Comparison of ENCODE assay signal across 14 cellular contexts in the genomic region with DNA sequence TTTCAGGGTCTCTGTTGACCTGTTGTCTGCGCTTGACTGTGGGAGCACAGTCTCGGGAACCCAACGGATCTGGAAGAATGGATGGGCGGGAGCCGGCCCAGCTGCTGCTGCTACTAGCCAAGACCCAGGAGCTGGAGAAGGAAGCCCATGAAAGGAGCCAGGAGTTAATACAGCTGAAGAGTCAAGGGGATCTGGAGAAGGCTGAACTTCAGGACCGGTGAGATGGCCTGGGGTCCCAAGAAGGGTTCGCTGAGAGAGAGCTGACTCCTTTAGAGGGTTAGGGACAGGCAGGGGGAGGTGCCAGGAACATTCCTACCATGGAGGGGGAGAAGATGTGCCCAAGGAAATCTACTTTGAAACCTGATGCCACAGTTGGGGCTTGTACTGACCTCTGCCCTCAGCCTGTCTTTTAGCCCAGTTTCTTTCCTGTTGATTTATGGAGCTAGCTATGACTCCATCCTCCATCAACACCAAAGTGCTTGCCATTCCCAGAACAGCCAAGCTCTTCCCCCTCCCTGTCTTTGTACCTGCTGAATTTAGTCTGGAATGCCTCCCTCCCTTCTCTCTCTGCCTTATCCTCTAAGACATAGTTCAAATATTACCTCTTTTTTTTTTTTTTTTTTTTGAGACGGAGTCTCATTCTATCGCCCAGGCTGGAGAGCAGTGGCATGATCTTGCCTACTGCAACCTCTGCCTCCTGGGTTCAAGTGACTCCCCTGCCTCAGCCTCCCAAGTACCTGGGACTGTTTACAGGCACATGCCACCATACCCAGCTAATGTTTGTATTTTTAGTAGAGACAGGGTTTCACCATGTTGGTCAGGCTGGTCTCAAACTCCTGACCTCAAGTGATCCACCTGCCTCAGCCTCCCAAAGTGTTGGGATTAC. TPM values are rescaled to one million over a fixed set of nuclear protein-coding genes. Genes with fewer than 3 reads are reported as not detected.
A peak's percentile ranks its signal among the peaks of the same experiment; 100 is the strongest.
DNase-seq lines count a peak whose midpoint lies in the region; ATAC-seq and TF ChIP-seq lines count a peak whose summit lies in the region.
"Had no signal": no experiment of that assay in that cellular context is flagged by ENCODE, and none has a peak within 500 bp of the region (broad histone marks: within the 10 kb centered on the region; RNA-seq: fewer than 3 reads in every experiment).

No MANE protein-coding gene starts in this region.

- peak overlapping the region; percentile 55 for H3K27ac Mint-ChIP-seq in mesothelial cell of epicardium
- H3K27ac Mint-ChIP-seq: activated naive CD4-positive, alpha-beta T cell treated with anti-CD3 and anti-CD28 coated beads, Interleukin-2, amount 10 ng/mL, durations not matched to agents 7 days and 5 days had no signal

- H3K9me3 ChIP-seq in AG04450 (ENCODE audit: control insufficient read depth, insufficient read depth, low read length) (no peaks in the 10 kb centered on the region), transverse colon (no peaks in the 10 kb centered on the region), upper lobe of right lung (no peaks in the 10 kb centered on the region)
- H3K9me3 ChIP-seq: HAP-1 had no signal

- H3K9me3 Mint-ChIP-seq in mesothelial cell of epicardium: no peaks in the 10 kb centered on the region
- H3K9me3 Mint-ChIP-seq: activated naive CD4-positive, alpha-beta T cell treated with anti-CD3 and anti-CD28 coated beads, Interleukin-2, amount 10 ng/mL, durations not matched to agents 7 days and 5 days had no signal

- peaks cover 21% of the 10 kb centered on the region for H3K36me3 Mint-ChIP-seq in mesothelial cell of epicardium

- no peak for DNase-seq in AG04450 (ENCODE audit: low read depth, low spot score)
- DNase-seq in HT-29 (ENCODE audit: low spot score): peak; percentile 78
- DNase-seq in ecto neural progenitor cell (ENCODE audit: low spot score): peak; percentile 56
- no peak for DNase-seq in mesothelial cell of epicardium (ENCODE audit: low spot score in 2 of 2, unreplicated experiment in 2 of 2)
- DNase-seq in transverse colon: no peak
- DNase-seq in NCI-H526 (lab: John Stamatoyannopoulos, UW): no peak
- no peak for DNase-seq in upper lobe of right lung
- no peak for DNase-seq in dedifferentiated amniotic fluid mesenchymal stem cell (ENCODE audit: extremely low spot score)
- DNase-seq: activated naive CD4-positive, alpha-beta T cell treated with anti-CD3 and anti-CD28 coated beads, Interleukin-2, amount 10 ng/mL, durations not matched to agents 7 days and 5 days; Calu3; foreskin keratinocyte; NCI-H82 had no signal

- H3K27me3 ChIP-seq in AG04450 (ENCODE audit: control insufficient read depth, insufficient read depth, low read length) (no peaks in the 10 kb centered on the region), transverse colon (no peaks in the 10 kb centered on the region), upper lobe of right lung (no peaks in the 10 kb centered on the region)
- H3K27me3 ChIP-seq: foreskin keratinocyte had no signal

- no peaks in the 10 kb centered on the region for H3K27me3 Mint-ChIP-seq in mesothelial cell of epicardium (ENCODE audit: low read depth)
- H3K27me3 Mint-ChIP-seq: activated naive CD4-positive, alpha-beta T cell treated with anti-CD3 and anti-CD28 coated beads, Interleukin-2, amount 10 ng/mL, durations not matched to agents 7 days and 5 days had no signal

- H3K4me1 Mint-ChIP-seq in mesothelial cell of epicardium: peaks cover 12% of the 10 kb centered on the region
- H3K4me1 Mint-ChIP-seq: activated naive CD4-positive, alpha-beta T cell treated with anti-CD3 and anti-CD28 coated beads, Interleukin-2, amount 10 ng/mL, durations not matched to agents 7 days and 5 days had no signal

- TF ChIP-seq CTCF in AG04450 (IDR thresholded peaks at IDR 0.05; ENCODE audit: low read depth, low read length) (no peak), mesothelial cell of epicardium (IDR thresholded peaks at IDR 0.05; ENCODE audit: unreplicated experiment) (no peak), transverse colon (IDR thresholded peaks at IDR 0.05) (no peak), upper lobe of right lung (IDR thresholded peaks at IDR 0.05) (no peak)

- intact Hi-C loops in transverse colon (cut with DNase I; ENCODE audit: low total_unique reads): no loop called here
- intact Hi-C loops in upper lobe of right lung (cut with DNase I): no loop called here

- TF ChIP-seq POLR2A in transverse colon (IDR thresholded peaks at IDR 0.05): no peak

- H3K36me3 ChIP-seq in transverse colon (peaks cover 0 to 26% (median 3%) of the 10 kb centered on the region in 4 donors), upper lobe of right lung (peaks cover 51% of the 10 kb centered on the region)

- peak overlapping the region; percentile 31 for H3K27ac ChIP-seq in AG04450 (ENCODE audit: low read depth, low read length)
- H3K27ac ChIP-seq in transverse colon: peak overlapping the region in 1 of 4 donors; percentile 8
- H3K27ac ChIP-seq in upper lobe of right lung: no peak overlapping the region
- H3K27ac ChIP-seq: foreskin keratinocyte had no signal

- WGBS in transverse colon (ENCODE audit: low coverage in 1 of 2), 2 donors: 77 to 89% methylated on average over 7 to 9 of the region's 9 CpGs

- POLR2A ChIA-PET in AG04450 (lab: Yijun Ruan, JAX): interaction anchor here (0.7 to 1.9 kb wide), 2 partner anchors 13 to 251 kb away, joined by 4 to 10 read pairs; partner anchors contain the start of gene CEP250

- in situ Hi-C loops in transverse colon (cut with MboI; ENCODE audit: low pct_ligation_motif_present in 1 of 4, low pct_unique_long_range_greater_than_20kb in 1 of 4, low sequenced_read_pairs in 3 of 4): no loop called here

- CTCF ChIA-PET in AG04450 (lab: Charles Lee): interaction anchor here (0.8 kb wide), 1 partner anchor 486 kb away, joined by 3 read pairs; the partner anchor contains the start of gene SCAND1

- H3K4me3 ChIP-seq in AG04450 (ENCODE audit: low read depth, low read length) (no peak overlapping the region), transverse colon (no peak overlapping the region), upper lobe of right lung (no peak overlapping the region)
- H3K4me3 ChIP-seq: HAP-1 had no signal

- H3K4me3 Mint-ChIP-seq in mesothelial cell of epicardium: no peak overlapping the region
- H3K4me3 Mint-ChIP-seq: activated naive CD4-positive, alpha-beta T cell treated with anti-CD3 and anti-CD28 coated beads, Interleukin-2, amount 10 ng/mL, durations not matched to agents 7 days and 5 days had no signal

- no peak for TF ChIP-seq EP300 in transverse colon (IDR thresholded peaks at IDR 0.05; ENCODE audit: low read depth)

- H3K4me1 ChIP-seq in transverse colon: peaks cover 0 to 5% (median 0%) of the 10 kb centered on the region in 4 donors
- no peaks in the 10 kb centered on the region for H3K4me1 ChIP-seq in upper lobe of right lung
- H3K4me1 ChIP-seq: foreskin keratinocyte, HAP-1 had no signal

- no peak for ATAC-seq in upper lobe of right lung
- ATAC-seq: foreskin keratinocyte had no signal

RNA-seq across cellular contexts. Expression of gene CEP250, which starts 12.2 kb away (rescaled TPM):
- 16.8 and 21.3 TPM in 2 replicates for polyA plus RNA-seq in AG04450 (2011; rRNA removed)
- polyA minus RNA-seq in AG04450 (2011; rRNA and poly(A)+ RNA removed): 21.0 and 26.3 TPM in 2 replicates
- total RNA-seq in HT-29 (2014; rRNA removed; shearing (Covaris generic)): 19.2 and 30.2 TPM in 2 replicates
- 65.5 to 69.6 TPM (median 68.4 TPM) in 3 replicates for total RNA-seq in mesothelial cell of epicardium
- 10 to 100 TPM; 22.8 to 38.6 (median 28.7) TPM for total RNA-seq in transverse colon
- 21.7 TPM for total RNA-seq in upper lobe of right lung

RNA-seq across cellular contexts. Expression of gene GDF5, which starts 29.6 kb away (rescaled TPM):
- polyA plus RNA-seq in AG04450 (2011; rRNA removed): 40.5 and 58.9 TPM in 2 replicates
- polyA minus RNA-seq in AG04450 (2011; rRNA and poly(A)+ RNA removed): 49.4 and 65.7 TPM in 2 replicates
- total RNA-seq in HT-29 (2014; rRNA removed; shearing (Covaris generic)): not detected in 2 replicates
- 1.1 to 1.4 TPM (median 1.1 TPM) in 3 replicates for total RNA-seq in mesothelial cell of epicardium
- total RNA-seq in transverse colon: 1 to 10 TPM in 1 of 4 donors, under 1 TPM in 2, not detected in 1; 0.32 to 2.2 (median 0.40) TPM
- 4.1 TPM for total RNA-seq in upper lobe of right lung
- total RNA-seq: Calu3 had no signal
- polyA plus RNA-seq: neural cell had no signal

RNA-seq across cellular contexts. Expression of gene UQCC1, which starts 55.8 kb away (rescaled TPM):
- 44.9 and 46.1 TPM in 2 replicates for polyA plus RNA-seq in AG04450 (2011; rRNA removed)
- 32.3 and 34.3 TPM in 2 replicates for polyA minus RNA-seq in AG04450 (2011; rRNA and poly(A)+ RNA removed)
- total RNA-seq in HT-29 (2014; rRNA removed; shearing (Covaris generic)): 39.1 and 57.3 TPM in 2 replicates
- total RNA-seq in mesothelial cell of epicardium: 51.5 to 65.3 TPM (median 65.0 TPM) in 3 replicates
- total RNA-seq in transverse colon: 10 to 100 TPM; 24.7 to 70.8 (median 44.5) TPM
- 40.7 TPM for total RNA-seq in upper lobe of right lung

Comparison
In these comparisons a context has a peak if more than half of its experiments do, and no peak if none do; other contexts are left out.
1. DNase-seq: peak in HT-29 (single experiment) and ecto neural progenitor cell (single experiment); none in AG04450 (single experiment), mesothelial cell of epicardium (0 of 2), transverse colon (single experiment), NCI-H526 (0 of 2), upper lobe of right lung (single experiment) and dedifferentiated amniotic fluid mesenchymal stem cell (single experiment).